In genomic region chr15:41773729-41774061, GRCh38 we compare ENCODE assay signal across 8 cellular contexts. TPM values are rescaled to one million over a fixed set of nuclear protein-coding genes. Genes with fewer than 3 reads are reported as not detected.
A peak's percentile ranks its signal among the peaks of the same experiment; 100 is the strongest.
DNase-seq lines count a peak whose midpoint lies in the region; ATAC-seq and TF ChIP-seq lines count a peak whose summit lies in the region.

No MANE protein-coding gene starts in this region.

- no peaks in the 10 kb centered on the region for H4K20me1 ChIP-seq in SK-N-SH (ENCODE audit: insufficient read depth)

- peaks cover 0 to 21% of the 10 kb centered on the region in 2 experiments for H3K36me3 ChIP-seq in SK-N-SH (replicated peaks in 1 of 2; ENCODE audit: control insufficient read depth in 1 of 2, insufficient read depth in 2 of 2, low read length in 1 of 2)
- H3K36me3 ChIP-seq in stomach smooth muscle (ENCODE audit: control insufficient read depth in 2 of 2, insufficient read depth in 2 of 2, low read length in 2 of 2) = peaks cover 0 to 6% of the 10 kb centered on the region in 2 donors

- H3K4me3 ChIP-seq in SK-N-SH (ENCODE audit: low read depth in 2 of 2, low read length in 1 of 2) (peak overlapping the region; percentile 76 to 88), iPS-18c (ENCODE audit: insufficient read depth, low read depth, low read length) (peak overlapping the region; percentile 78), stomach smooth muscle (ENCODE audit: low read length in 2 of 2) (peak overlapping the region; percentile 70 to 97)

- no peak for DNase-seq in SK-N-SH
- DNase-seq in activated T-helper 1 cell treated with anti-CD3 and anti-CD28 coated beads, Interleukin-12 subunit alpha, Interleukin-12 subunit beta, Interleukin-2, Interleukin-4 antibody, amounts not matched to agents 30 ng/mL and 10 ng/mL and 1 ng/mL, durations not matched to agents 14 hours and 24 hours and 36 hours (ENCODE audit: low spot score) = no peak
- no peak for DNase-seq in stimulated activated CD4-positive, alpha-beta T cell treated with anti-CD3 and anti-CD28 coated beads, Interleukin-15, amount 100 ng/mL, for 24 hours
- DNase-seq in stimulated activated naive CD4-positive, alpha-beta T cell (lab: John Stamatoyannopoulos, UW) = no peak
- DNase-seq in EL = no peak

- TF ChIP-seq RAD21 in SK-N-SH (IDR thresholded peaks at IDR 0.05; ENCODE audit: low read length) = no peak

- no peak for ATAC-seq in SK-N-SH treated with all-trans-retinoic acid at 6 μM for 48 hours

- H3K4me1 ChIP-seq in SK-N-SH (ENCODE audit: control insufficient read depth in 1 of 2, insufficient read depth in 2 of 2, low read depth in 1 of 2, low read length in 1 of 2) = peaks cover 23 to 28% of the 10 kb centered on the region in 2 experiments
- H3K4me1 ChIP-seq in stomach smooth muscle (ENCODE audit: control insufficient read depth, insufficient read depth, low read length) = peaks cover 28% of the 10 kb centered on the region

- peak overlapping the region; percentile 97 for H3K4me2 ChIP-seq in SK-N-SH

- WGBS in SK-N-SH (ENCODE audit: low lambda C conversion rate) = 26% methylated on average over 7 of the region's 7 CpGs

- no peaks in the 10 kb centered on the region for H3K27me3 Mint-ChIP-seq in activated T-helper 1 cell treated with anti-CD3 and anti-CD28 coated beads, Interleukin-12 subunit alpha, Interleukin-12 subunit beta, Interleukin-2, Interleukin-4 antibody, amounts not matched to agents 30 ng/mL and 10 ng/mL and 1 ng/mL, durations not matched to agents 14 hours and 24 hours and 36 hours (ENCODE audit: insufficient read depth)

- TF ChIP-seq CTCF in SK-N-SH (IDR thresholded peaks at IDR 0.05) = no peak

- peaks cover 6% of the 10 kb centered on the region for H3K36me3 Mint-ChIP-seq in activated T-helper 1 cell treated with anti-CD3 and anti-CD28 coated beads, Interleukin-12 subunit alpha, Interleukin-12 subunit beta, Interleukin-2, Interleukin-4 antibody, amounts not matched to agents 30 ng/mL and 10 ng/mL and 1 ng/mL, durations not matched to agents 14 hours and 24 hours and 36 hours (ENCODE audit: low read depth)

- peaks cover 28% of the 10 kb centered on the region for H3F3A ChIP-seq in SK-N-SH (replicated peaks; ENCODE audit: insufficient read depth)

- H3K27me3 ChIP-seq in SK-N-SH (ENCODE audit: insufficient read depth) = no peaks in the 10 kb centered on the region
- H3K27me3 ChIP-seq in stomach smooth muscle (ENCODE audit: control insufficient read depth in 1 of 2, insufficient read depth in 2 of 2, low read length in 2 of 2) = no peaks in the 10 kb centered on the region

- H3K27ac ChIP-seq in SK-N-SH (ENCODE audit: low read depth in 2 of 2, low read length in 1 of 2) (peak overlapping the region; percentile 87 to 89), stomach smooth muscle (ENCODE audit: low read length) (peak overlapping the region; percentile 89)

- H3K4me3 Mint-ChIP-seq in activated T-helper 1 cell treated with anti-CD3 and anti-CD28 coated beads, Interleukin-12 subunit alpha, Interleukin-12 subunit beta, Interleukin-2, Interleukin-4 antibody, amounts not matched to agents 30 ng/mL and 10 ng/mL and 1 ng/mL, durations not matched to agents 14 hours and 24 hours and 36 hours = peak overlapping the region; percentile 93

- H3K79me2 ChIP-seq in SK-N-SH (ENCODE audit: insufficient read depth) = peaks cover 40% of the 10 kb centered on the region

- H3K4me1 Mint-ChIP-seq in activated T-helper 1 cell treated with anti-CD3 and anti-CD28 coated beads, Interleukin-12 subunit alpha, Interleukin-12 subunit beta, Interleukin-2, Interleukin-4 antibody, amounts not matched to agents 30 ng/mL and 10 ng/mL and 1 ng/mL, durations not matched to agents 14 hours and 24 hours and 36 hours (ENCODE audit: low read depth) = peaks cover 55% of the 10 kb centered on the region

- peak overlapping the region; percentile 79; the same call in 1 of the 2 replicates for H3K9ac ChIP-seq in SK-N-SH
- H3K9ac ChIP-seq in stomach smooth muscle (ENCODE audit: low read length in 2 of 2) = peak overlapping the region; percentile 62 to 82

- H3K9me3 Mint-ChIP-seq in activated T-helper 1 cell treated with anti-CD3 and anti-CD28 coated beads, Interleukin-12 subunit alpha, Interleukin-12 subunit beta, Interleukin-2, Interleukin-4 antibody, amounts not matched to agents 30 ng/mL and 10 ng/mL and 1 ng/mL, durations not matched to agents 14 hours and 24 hours and 36 hours = no peaks in the 10 kb centered on the region

- POLR2A ChIA-PET in SK-N-SH (lab: Yijun Ruan, JAX) = interaction anchor here (1.0 to 2.5 kb wide), 5 partner anchors 14 to 216 kb away, joined by 3 to 13 read pairs (median 5); no protein-coding TSS in a partner anchor

- H2AFZ ChIP-seq in SK-N-SH (ENCODE audit: low read depth) = peak overlapping the region; percentile 87; the same call in 1 of the 2 replicates

- H3K27ac Mint-ChIP-seq in activated T-helper 1 cell treated with anti-CD3 and anti-CD28 coated beads, Interleukin-12 subunit alpha, Interleukin-12 subunit beta, Interleukin-2, Interleukin-4 antibody, amounts not matched to agents 30 ng/mL and 10 ng/mL and 1 ng/mL, durations not matched to agents 14 hours and 24 hours and 36 hours = peak overlapping the region; percentile 92

- intact Hi-C loops in activated T-helper 1 cell treated with anti-CD3 and anti-CD28 coated beads, Interleukin-12 subunit alpha, Interleukin-12 subunit beta, Interleukin-2, Interleukin-4 antibody, amounts not matched to agents 30 ng/mL and 10 ng/mL and 1 ng/mL, durations not matched to agents 14 hours and 24 hours and 36 hours (cut with micrococcal nuclease) = loop anchor here (1.0 to 5.0 kb wide), 14 partner anchors 38 to 541 kb away; partner anchors contain the start of genes CHP1, EXD1, GANC and ITPKA

- TF ChIP-seq EP300 in SK-N-SH (IDR thresholded peaks at IDR 0.05; ENCODE audit: borderline replicate concordance in 1 of 2, low read depth in 1 of 2, low read length in 1 of 2) = no peak

- CTCF ChIA-PET in SK-N-SH (lab: Yijun Ruan, JAX) = interaction anchor here (0.6 to 6.9 kb wide), 23 partner anchors 8 to 611 kb away, joined by 3 to 114 read pairs (median 5); no protein-coding TSS in a partner anchor

- H3K9me3 ChIP-seq in SK-N-SH (no peaks in the 10 kb centered on the region), iPS-18c (ENCODE audit: control insufficient read depth, insufficient read depth, low read length) (no peaks in the 10 kb centered on the region), stomach smooth muscle (ENCODE audit: control insufficient read depth in 2 of 2, low read length in 2 of 2) (no peaks in the 10 kb centered on the region)

- no peaks in the 10 kb centered on the region for H3K9me2 ChIP-seq in SK-N-SH

TF ChIP-seq in SK-N-SH, 30 proteins besides CTCF, POLR2A, EP300 and RAD21 (continues in another document):
- TF ChIP-seq TCF12 (IDR thresholded peaks at IDR 0.05) = no peak
- TF ChIP-seq MAX (IDR thresholded peaks at IDR 0.05; ENCODE audit: low read depth) = no peak
- no peak for TF ChIP-seq CHD2 (IDR thresholded peaks at IDR 0.05; ENCODE audit: low read length, partially characterized antibody)
- no peak for TF ChIP-seq EZH2phosphoT487 (IDR thresholded peaks at IDR 0.05; ENCODE audit: borderline replicate concordance, low read depth)
- no peak for TF ChIP-seq IRF3 (IDR thresholded peaks at IDR 0.05; ENCODE audit: low read depth, low read length)

TF ChIP-seq in SK-N-SH treated with all-trans-retinoic acid at 6 μM for 48 hours, 23 proteins besides CTCF, POLR2A, EP300 and RAD21 (continues in another document):
- TF ChIP-seq POU6F1 (CRISPR knock-in tag; IDR thresholded peaks at IDR 0.05; ENCODE audit: borderline replicate concordance, low read depth) (no peak), GLIS3 (CRISPR knock-in tag; IDR thresholded peaks at IDR 0.05) (no peak), ZNF565 (CRISPR knock-in tag; conservative IDR thresholded peaks at IDR 0.05; ENCODE audit: low read depth) (no peak), ARNTL (CRISPR knock-in tag; IDR thresholded peaks at IDR 0.05; ENCODE audit: borderline replicate concordance, low read depth) (no peak), OSR1 (CRISPR knock-in tag; IDR thresholded peaks at IDR 0.05) (no peak), BACH2 (CRISPR knock-in tag; IDR thresholded peaks at IDR 0.05; ENCODE audit: borderline replicate concordance) (no peak), CREB5 (CRISPR knock-in tag; IDR thresholded peaks at IDR 0.05; ENCODE audit: low read depth) (no peak)

RNA-seq across cellular contexts. Expression of gene MAPKBP1, which starts 0.6 kb away (rescaled TPM):
- polyA plus RNA-seq in SK-N-SH (2012; rRNA removed) = 5.2 and 6.7 TPM in 2 replicates
- polyA plus RNA-seq in SK-N-SH (2012; cell fraction: cytosol; rRNA removed) = 2.0 and 3.1 TPM in 2 replicates
- 28.0 and 28.2 TPM in 2 replicates for polyA plus RNA-seq in SK-N-SH (2012; cell fraction: nucleus; rRNA removed)
- total RNA-seq in activated T-helper 1 cell treated with anti-CD3 and anti-CD28 coated beads, Interleukin-12 subunit alpha, Interleukin-12 subunit beta, Interleukin-2, Interleukin-4 antibody, amounts not matched to agents 30 ng/mL and 10 ng/mL and 1 ng/mL, durations not matched to agents 14 hours and 24 hours and 36 hours = 26.3 and 28.2 TPM in 2 replicates

RNA-seq across cellular contexts. Expression of gene JMJD7, which starts 54.2 kb away (rescaled TPM):
- polyA plus RNA-seq in SK-N-SH (2012; rRNA removed) = 6.5 and 6.8 TPM in 2 replicates
- 3.5 and 4.6 TPM in 2 replicates for polyA plus RNA-seq in SK-N-SH (2012; cell fraction: cytosol; rRNA removed)
- polyA plus RNA-seq in SK-N-SH (2012; cell fraction: nucleus; rRNA removed) = 12.7 and 12.9 TPM in 2 replicates
- total RNA-seq in activated T-helper 1 cell treated with anti-CD3 and anti-CD28 coated beads, Interleukin-12 subunit alpha, Interleukin-12 subunit beta, Interleukin-2, Interleukin-4 antibody, amounts not matched to agents 30 ng/mL and 10 ng/mL and 1 ng/mL, durations not matched to agents 14 hours and 24 hours and 36 hours = 14.2 and 17.8 TPM in 2 replicates
